ENCODE assay signal across 9 cellular contexts in the genomic region with DNA sequence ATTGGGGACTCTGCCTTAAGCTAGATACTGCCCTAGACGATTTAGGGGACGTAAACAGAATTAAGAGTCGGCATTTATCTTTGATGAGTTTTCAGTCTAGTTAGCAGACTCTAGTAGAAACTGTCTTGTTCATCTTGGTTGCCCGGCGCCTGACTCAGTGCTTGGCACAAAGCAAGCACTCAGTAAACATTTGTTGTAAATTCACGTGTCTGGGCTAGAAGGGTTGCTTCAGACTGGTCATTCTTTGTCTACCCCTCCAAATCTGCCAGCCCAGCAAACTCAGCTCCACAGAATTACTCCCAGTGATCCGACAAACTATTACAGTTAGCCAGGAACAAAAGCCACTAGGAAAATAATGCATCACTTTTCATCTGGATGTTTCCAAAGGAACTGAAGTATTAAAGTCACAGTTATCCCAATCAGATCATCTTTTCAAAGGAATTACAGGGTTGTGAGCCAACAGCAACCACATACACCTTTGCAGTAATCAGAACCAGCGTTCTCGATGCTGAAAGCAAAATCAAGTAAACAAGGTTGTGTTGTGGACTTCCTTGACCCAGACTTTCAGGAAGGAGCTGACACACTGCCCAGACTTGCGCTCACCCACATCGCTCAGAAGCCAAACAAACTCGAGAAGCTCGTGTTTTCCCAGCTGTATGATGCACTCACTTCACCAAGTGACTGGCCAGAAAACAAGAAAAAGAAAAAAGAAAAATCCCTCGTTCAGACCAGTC.
A peak's percentile ranks its signal among the peaks of the same experiment; 100 is the strongest.
DNase-seq lines count a peak whose midpoint lies in the region; ATAC-seq and TF ChIP-seq lines count a peak whose summit lies in the region.
"Had no signal": no experiment of that assay in that cellular context is flagged by ENCODE, and none has a peak within 500 bp of the region (broad histone marks: within the 10 kb centered on the region; RNA-seq: fewer than 3 reads in every experiment).

No MANE protein-coding gene starts in this region.

- H3K27ac ChIP-seq in duodenal mucosa (ENCODE audit: low read depth, low read length) (peak overlapping the region; percentile 23), lung (ENCODE audit: low read depth in 1 of 2, low read length in 1 of 2) (peak overlapping the region; percentile 10 to 63), thymus (ENCODE audit: low read depth) (peak overlapping the region; percentile 8)

- peaks cover 0 to 2% (median 1%) of the 10 kb centered on the region in 3 donors for H3K27me3 Mint-ChIP-seq in CD14-positive monocyte (ENCODE audit: low read depth in 3 of 3)

- H3K4me1 ChIP-seq in duodenal mucosa (ENCODE audit: control insufficient read depth in 1 of 2, insufficient read depth in 2 of 2, low read length in 2 of 2) (no peaks in the 10 kb centered on the region), lung (ENCODE audit: control insufficient read depth in 2 of 2, insufficient read depth in 2 of 2, low read length in 2 of 2) (peaks cover 0 to 2% of the 10 kb centered on the region in 2 donors), thymus (ENCODE audit: control insufficient read depth, insufficient read depth, low read length) (no peaks in the 10 kb centered on the region)

- peak; percentile 43 for DNase-seq in NCI-H2196 (lab: John Stamatoyannopoulos, UW; ENCODE audit: unreplicated experiment)
- DNase-seq in lung (ENCODE audit: low spot score), result peak; percentile 43
- no peak for DNase-seq in NCI-H1092 treated with DMSO at 0.1 percent for 48 hours (lab: John Stamatoyannopoulos, UW)
- no peak for DNase-seq in activated CD8-positive, alpha-beta memory T cell treated with anti-CD3 and anti-CD28 coated beads, Interleukin-2, amount 50 U/mL, for 4 hours
- DNase-seq in CD14-positive monocyte (ENCODE audit: low spot score), result no peak

- no peak overlapping the region for H3K27ac Mint-ChIP-seq in CD14-positive monocyte
- H3K27ac Mint-ChIP-seq: dendritic cell treated with granulocyte-macrophage colony-stimulating factor and Interleukin-4, amounts not matched to agents 40 ng/mL and 50 ng/mL, for 4 days had no signal

- H3K9me3 Mint-ChIP-seq in CD14-positive monocyte, result peaks cover 0 to 4% (median 0%) of the 10 kb centered on the region in 7 donors
- H3K9me3 Mint-ChIP-seq: dendritic cell treated with granulocyte-macrophage colony-stimulating factor and Interleukin-4, amounts not matched to agents 40 ng/mL and 50 ng/mL, for 4 days had no signal

- no peaks in the 10 kb centered on the region for H3K36me3 Mint-ChIP-seq in CD14-positive monocyte

- no peak overlapping the region for H3K9ac ChIP-seq in duodenal mucosa (ENCODE audit: low read depth in 1 of 2, low read length in 2 of 2)

- ATAC-seq in lung (ENCODE audit: insufficient read depth, low FRiP score), result peak; percentile 73
- no peak for ATAC-seq in GM21786 (IDR thresholded peaks at IDR 0.05; ENCODE audit: unreplicated experiment)

- H3K4me3 Mint-ChIP-seq in CD14-positive monocyte, result no peak overlapping the region
- H3K4me3 Mint-ChIP-seq: dendritic cell treated with granulocyte-macrophage colony-stimulating factor and Interleukin-4, amounts not matched to agents 40 ng/mL and 50 ng/mL, for 4 days had no signal

- H3K4me3 ChIP-seq in duodenal mucosa (ENCODE audit: low read depth in 1 of 2, low read length in 2 of 2) (no peak overlapping the region), lung (no peak overlapping the region), thymus (ENCODE audit: low read length) (no peak overlapping the region)

- WGBS in lung, 2 donors, result 44 to 60% methylated on average over 14 of the region's 14 CpGs
- WGBS in thymus, result 73% methylated on average over 14 of the region's 14 CpGs

- H3K36me3 ChIP-seq in duodenal mucosa (ENCODE audit: control insufficient read depth in 1 of 2, insufficient read depth in 2 of 2, low read length in 2 of 2) (no peaks in the 10 kb centered on the region), lung (ENCODE audit: control insufficient read depth in 2 of 2, insufficient read depth in 2 of 2, low read length in 2 of 2) (no peaks in the 10 kb centered on the region), thymus (ENCODE audit: control insufficient read depth, insufficient read depth) (no peaks in the 10 kb centered on the region)

- H3K9me3 ChIP-seq in duodenal mucosa (ENCODE audit: control insufficient read depth in 1 of 2, low read length in 2 of 2) (no peaks in the 10 kb centered on the region), lung (ENCODE audit: control insufficient read depth in 2 of 2, insufficient read depth in 1 of 2, low read length in 1 of 2) (no peaks in the 10 kb centered on the region), thymus (ENCODE audit: control insufficient read depth) (no peaks in the 10 kb centered on the region)

- H3K27me3 ChIP-seq in duodenal mucosa (ENCODE audit: control insufficient read depth in 1 of 2, insufficient read depth in 2 of 2, low read length in 2 of 2), result no peaks in the 10 kb centered on the region
- H3K27me3 ChIP-seq in lung (ENCODE audit: control insufficient read depth, insufficient read depth), result no peaks in the 10 kb centered on the region
- no peaks in the 10 kb centered on the region for H3K27me3 ChIP-seq in thymus (ENCODE audit: control insufficient read depth, insufficient read depth)

- intact Hi-C loops in CD14-positive monocyte (cut with micrococcal nuclease), result no loop called here

- no peaks in the 10 kb centered on the region for H3K4me1 Mint-ChIP-seq in CD14-positive monocyte

- TF ChIP-seq CTCF in lung (IDR thresholded peaks at IDR 0.05; ENCODE audit: control extremely low read depth, extremely low read depth) (no peak), CD14-positive monocyte (IDR thresholded peaks at IDR 0.05) (no peak)

Comparison
In these comparisons a context has a peak if more than half of its experiments do, and no peak if none do; other contexts are left out.
1. DNase-seq: peak in NCI-H2196 (single experiment) and lung (single experiment); none in NCI-H1092 treated with DMSO at 0.1 percent for 48 hours (single experiment), activated CD8-positive, alpha-beta memory T cell treated with anti-CD3 and anti-CD28 coated beads, Interleukin-2, amount 50 U/mL, for 4 hours (single experiment) and CD14-positive monocyte (single experiment).
2. Peak in every context shown above with its lines, with median percentiles within 50 percentile points of each other: H3K27ac ChIP-seq.